8 cellular contexts compared by ENCODE assay signal in the genomic region with DNA sequence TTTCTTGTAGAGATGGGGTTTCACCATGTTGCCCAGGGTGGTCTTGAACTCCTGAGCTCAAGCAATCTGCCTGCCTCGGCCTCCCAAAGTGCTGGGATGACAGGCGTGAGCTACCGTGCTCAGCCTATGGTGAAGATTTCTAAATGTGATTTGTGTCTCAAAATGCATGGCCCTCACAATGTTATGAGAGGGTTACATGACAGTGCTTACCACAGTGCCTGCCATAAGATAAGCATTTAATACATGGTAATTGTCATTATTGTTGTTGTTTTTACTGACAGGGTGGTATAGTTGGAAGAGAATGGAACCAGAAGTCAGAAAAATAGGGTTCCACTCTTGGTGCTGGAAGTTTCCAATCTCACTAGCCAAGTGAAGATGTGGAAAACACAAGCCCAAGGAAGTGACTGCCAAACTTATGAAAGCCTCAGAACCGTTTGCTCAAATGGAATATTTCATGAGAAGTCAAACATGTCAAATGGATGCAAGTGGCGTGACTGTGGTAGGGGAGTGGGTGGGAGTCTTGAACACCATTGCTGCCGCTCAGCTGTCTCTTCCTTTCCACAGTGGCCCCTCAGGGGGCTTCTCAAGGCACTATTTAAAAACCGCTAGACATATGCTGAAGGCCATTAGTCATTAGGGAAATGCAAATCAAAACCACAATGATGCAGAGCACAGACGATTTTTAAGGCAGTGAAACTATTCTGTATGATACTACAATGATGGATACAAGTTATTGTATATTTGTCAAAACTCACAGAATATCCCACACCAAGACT. TPM values are rescaled to one million over a fixed set of nuclear protein-coding genes. Genes with fewer than 3 reads are reported as not detected.
A peak's percentile ranks its signal among the peaks of the same experiment; 100 is the strongest.
DNase-seq lines count a peak whose midpoint lies in the region; ATAC-seq and TF ChIP-seq lines count a peak whose summit lies in the region.
"Had no signal": no experiment of that assay in that cellular context is flagged by ENCODE, and none has a peak within 500 bp of the region (broad histone marks: within the 10 kb centered on the region; RNA-seq: fewer than 3 reads in every experiment).

No MANE protein-coding gene starts in this region.

- no peaks in the 10 kb centered on the region for H3K27me3 ChIP-seq in neural cell (ENCODE audit: insufficient read depth, low read depth, low read length)
- H3K27me3 ChIP-seq in sigmoid colon = no peaks in the 10 kb centered on the region
- H3K27me3 ChIP-seq: uterus had no signal

- H3K9me3 ChIP-seq in neural cell (ENCODE audit: low read length) (no peaks in the 10 kb centered on the region), sigmoid colon (no peaks in the 10 kb centered on the region)
- H3K9me3 ChIP-seq: uterus had no signal

- DNase-seq in AG08395 (ENCODE audit: low spot score) = no peak
- no peak for DNase-seq in activated CD4-positive, CD25-positive, alpha-beta regulatory T cell (lab: John Stamatoyannopoulos, UW)
- DNase-seq in sigmoid colon = no peak
- DNase-seq: uterus had no signal

- no peak overlapping the region for H3K9ac ChIP-seq in neural cell (ENCODE audit: low read length)

- H3K4me1 ChIP-seq in sigmoid colon = peaks cover 0 to 7% (median 0%) of the 10 kb centered on the region in 4 donors
- H3K4me1 ChIP-seq: uterus had no signal

- H2AFZ ChIP-seq in neural cell (ENCODE audit: low read depth, low read length) = no peak overlapping the region

- no peak for TF ChIP-seq EP300 in neural cell (conservative IDR thresholded peaks at IDR 0.05; ENCODE audit: poor library complexity, severe bottlenecking)
- no peak for TF ChIP-seq EP300 in sigmoid colon (IDR thresholded peaks at IDR 0.05)

- H3F3A ChIP-seq in neural cell (ENCODE audit: insufficient read depth, low read length, poor library complexity, severe bottlenecking) = no peaks in the 10 kb centered on the region

- WGBS in sigmoid colon, 2 donors = 65 to 72% methylated on average over 8 of the region's 8 CpGs

- H3K27ac ChIP-seq in neural cell (ENCODE audit: low read length) (no peak overlapping the region), sigmoid colon (no peak overlapping the region)
- H3K27ac ChIP-seq: uterus had no signal

- H3K36me3 ChIP-seq in neural cell (ENCODE audit: insufficient read depth, low read length) = no peaks in the 10 kb centered on the region
- H3K36me3 ChIP-seq in sigmoid colon = no peaks in the 10 kb centered on the region
- H3K36me3 ChIP-seq: uterus had no signal

- H3K9me2 ChIP-seq in neural cell (ENCODE audit: insufficient read depth, low read length) = no peaks in the 10 kb centered on the region

- TF ChIP-seq CTCF in neural cell (IDR thresholded peaks at IDR 0.05; ENCODE audit: poor library complexity, severe bottlenecking) = no peak
- no peak for TF ChIP-seq CTCF in sigmoid colon (IDR thresholded peaks at IDR 0.05)

- no peak for TF ChIP-seq POLR2A in sigmoid colon (IDR thresholded peaks at IDR 0.05)

- no peaks in the 10 kb centered on the region for H4K20me1 ChIP-seq in neural cell (ENCODE audit: insufficient read depth)

- H3K4me2 ChIP-seq in neural cell (ENCODE audit: low read length) = no peak overlapping the region

- peak; percentile 97 for ATAC-seq in GM18868 (IDR thresholded peaks at IDR 0.05; ENCODE audit: unreplicated experiment)
- peak; percentile 95 for ATAC-seq in GM21619 (IDR thresholded peaks at IDR 0.05; ENCODE audit: unreplicated experiment)
- ATAC-seq in HG03558 (IDR thresholded peaks at IDR 0.05; ENCODE audit: extremely low read depth, unreplicated experiment) = peak; percentile 90

- no peaks in the 10 kb centered on the region for H3K79me2 ChIP-seq in neural cell (replicated peaks; ENCODE audit: insufficient read depth, low read length)

- H3K4me3 ChIP-seq in neural cell (ENCODE audit: low read length) = peak overlapping the region; percentile 6
- no peak overlapping the region for H3K4me3 ChIP-seq in sigmoid colon
- H3K4me3 ChIP-seq: uterus had no signal

- TF ChIP-seq RAD21 in neural cell (conservative IDR thresholded peaks at IDR 0.05) = no peak

- intact Hi-C loops in sigmoid colon (cut with DNase I) = no loop called here

TF ChIP-seq in neural cell, 6 proteins besides CTCF, POLR2A, EP300 and RAD21:
- TF ChIP-seq POLR2AphosphoS5 (IDR thresholded peaks at IDR 0.05) (no peak), EZH2 (IDR thresholded peaks at IDR 0.05; ENCODE audit: borderline replicate concordance, insufficient read depth, low read length, poor library complexity, severe bottlenecking) (no peak), MXI1 (conservative IDR thresholded peaks at IDR 0.05; ENCODE audit: poor library complexity, severe bottlenecking) (no peak), TAF1 (IDR thresholded peaks at IDR 0.05; ENCODE audit: low read depth) (no peak), SMC3 (conservative IDR thresholded peaks at IDR 0.05; ENCODE audit: poor library complexity) (no peak)
- TF ChIP-seq, protein P1, sequence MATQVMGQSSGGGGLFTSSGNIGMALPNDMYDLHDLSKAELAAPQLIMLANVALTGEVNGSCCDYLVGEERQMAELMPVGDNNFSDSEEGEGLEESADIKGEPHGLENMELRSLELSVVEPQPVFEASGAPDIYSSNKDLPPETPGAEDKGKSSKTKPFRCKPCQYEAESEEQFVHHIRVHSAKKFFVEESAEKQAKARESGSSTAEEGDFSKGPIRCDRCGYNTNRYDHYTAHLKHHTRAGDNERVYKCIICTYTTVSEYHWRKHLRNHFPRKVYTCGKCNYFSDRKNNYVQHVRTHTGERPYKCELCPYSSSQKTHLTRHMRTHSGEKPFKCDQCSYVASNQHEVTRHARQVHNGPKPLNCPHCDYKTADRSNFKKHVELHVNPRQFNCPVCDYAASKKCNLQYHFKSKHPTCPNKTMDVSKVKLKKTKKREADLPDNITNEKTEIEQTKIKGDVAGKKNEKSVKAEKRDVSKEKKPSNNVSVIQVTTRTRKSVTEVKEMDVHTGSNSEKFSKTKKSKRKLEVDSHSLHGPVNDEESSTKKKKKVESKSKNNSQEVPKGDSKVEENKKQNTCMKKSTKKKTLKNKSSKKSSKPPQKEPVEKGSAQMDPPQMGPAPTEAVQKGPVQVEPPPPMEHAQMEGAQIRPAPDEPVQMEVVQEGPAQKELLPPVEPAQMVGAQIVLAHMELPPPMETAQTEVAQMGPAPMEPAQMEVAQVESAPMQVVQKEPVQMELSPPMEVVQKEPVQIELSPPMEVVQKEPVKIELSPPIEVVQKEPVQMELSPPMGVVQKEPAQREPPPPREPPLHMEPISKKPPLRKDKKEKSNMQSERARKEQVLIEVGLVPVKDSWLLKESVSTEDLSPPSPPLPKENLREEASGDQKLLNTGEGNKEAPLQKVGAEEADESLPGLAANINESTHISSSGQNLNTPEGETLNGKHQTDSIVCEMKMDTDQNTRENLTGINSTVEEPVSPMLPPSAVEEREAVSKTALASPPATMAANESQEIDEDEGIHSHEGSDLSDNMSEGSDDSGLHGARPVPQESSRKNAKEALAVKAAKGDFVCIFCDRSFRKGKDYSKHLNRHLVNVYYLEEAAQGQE (IDR thresholded peaks at IDR 0.05; ENCODE audit: borderline replicate concordance) = no peak

RNA-seq across cellular contexts. Expression of a gene that starts 29.1 kb away (rescaled TPM):
- polyA plus RNA-seq in neural cell (33.2 and 34.5 TPM in 2 replicates), sigmoid colon (10 to 100 TPM in 2 of 3 donors, 1 to 10 TPM in 1; 4.9 to 19.8 (median 12.3) TPM)
- 16.8 and 22.3 TPM in 2 replicates for polyA minus RNA-seq in neural cell
- total RNA-seq in sigmoid colon = 10 to 100 TPM in 3 of 4 donors, 1 to 10 TPM in 1; 8.6 to 13.6 (median 12.0) TPM
